20 cellular contexts compared by ENCODE assay signal in genomic region chr1:164475834-164476233, GRCh38.
A peak's percentile ranks its signal among the peaks of the same experiment; 100 is the strongest.
DNase-seq lines count a peak whose midpoint lies in the region; ATAC-seq, FAIRE-seq and TF ChIP-seq lines count a peak whose summit lies in the region.
"Had no signal": no experiment of that assay in that cellular context is flagged by ENCODE, and none has a peak within 500 bp of the region (broad histone marks: within the 10 kb centered on the region; RNA-seq: fewer than 3 reads in every experiment).

No MANE protein-coding gene starts in this region.

- H3K27me3 Mint-ChIP-seq in nephron progenitor cell (ENCODE audit: low read depth, poor library complexity) = peaks cover 4% of the 10 kb centered on the region
- peaks cover 0 to 2% (median 0%) of the 10 kb centered on the region in 3 donors for H3K27me3 Mint-ChIP-seq in CD14-positive monocyte (ENCODE audit: low read depth in 3 of 3)
- H3K27me3 Mint-ChIP-seq in WTC11 (ENCODE audit: low read depth) = no peaks in the 10 kb centered on the region
- H3K27me3 Mint-ChIP-seq: CD4-positive, alpha-beta T cell had no signal

- H3K4me1 ChIP-seq in BE2C = peaks cover 11% of the 10 kb centered on the region
- H3K4me1 ChIP-seq: BLaER1, HAP-1 had no signal

- H3K36me3 Mint-ChIP-seq in nephron progenitor cell (ENCODE audit: low read depth) = no peaks in the 10 kb centered on the region
- no peaks in the 10 kb centered on the region for H3K36me3 Mint-ChIP-seq in CD14-positive monocyte
- H3K36me3 Mint-ChIP-seq in WTC11 = no peaks in the 10 kb centered on the region
- H3K36me3 Mint-ChIP-seq: CD8-positive, alpha-beta memory T cell had no signal

- H3K4me3 ChIP-seq in BE2C (ENCODE audit: low read depth, low read length) = no peak overlapping the region
- H3K4me3 ChIP-seq in bronchial epithelial cell (ENCODE audit: low read depth, low read length) = no peak overlapping the region
- H3K4me3 ChIP-seq: BLaER1, GM12878, GM23338, HAP-1 had no signal

- CTCF ChIA-PET in WTC11 (lab: Charles Lee) = no interaction called here

- no peaks in the 10 kb centered on the region for H3K9me3 ChIP-seq in BE2C
- H3K9me3 ChIP-seq: BLaER1, HAP-1 had no signal

- intact Hi-C loops in CD14-positive monocyte (cut with micrococcal nuclease) = no loop called here

- H3K4me3 Mint-ChIP-seq in nephron progenitor cell (no peak overlapping the region), CD14-positive monocyte (no peak overlapping the region), WTC11 (no peak overlapping the region)
- H3K4me3 Mint-ChIP-seq: CD4-positive, alpha-beta T cell; CD8-positive, alpha-beta memory T cell; GM23338; HFFc6 had no signal

- no peaks in the 10 kb centered on the region for H3K27me3 ChIP-seq in BE2C
- no peaks in the 10 kb centered on the region for H3K27me3 ChIP-seq in bronchial epithelial cell (ENCODE audit: control insufficient read depth, insufficient read depth, low read length)
- H3K27me3 ChIP-seq: BLaER1 had no signal

- H3K9me3 Mint-ChIP-seq in nephron progenitor cell = no peaks in the 10 kb centered on the region
- peaks cover 0 to 11% (median 2%) of the 10 kb centered on the region in 7 donors for H3K9me3 Mint-ChIP-seq in CD14-positive monocyte
- peaks cover 13% of the 10 kb centered on the region; the same call in 1 of the 2 replicates for H3K9me3 Mint-ChIP-seq in WTC11
- H3K9me3 Mint-ChIP-seq: HFFc6 had no signal

- FAIRE-seq in bronchial epithelial cell (lab: Jason Lieb, UNC) = peak; percentile 32
- FAIRE-seq: D721Med, G401.6, GM12878, GM19239, H54 had no signal

- no peak for TF ChIP-seq CTCF in BE2C (IDR thresholded peaks at IDR 0.05; ENCODE audit: low read depth, low read length)
- TF ChIP-seq CTCF in bronchial epithelial cell (IDR thresholded peaks at IDR 0.05; ENCODE audit: insufficient read depth, low read length, severe bottlenecking) = no peak
- no peak for TF ChIP-seq CTCF in nephron progenitor cell (IDR thresholded peaks at IDR 0.05)
- no peak for TF ChIP-seq CTCF in CD14-positive monocyte (IDR thresholded peaks at IDR 0.05)
- TF ChIP-seq CTCF in WTC11 (IDR thresholded peaks at IDR 0.05) = no peak

- POLR2A ChIA-PET in WTC11 (lab: Charles Lee) = no interaction called here

- ATAC-seq in WTC11 = no peak
- ATAC-seq: GM12878, GM23338 had no signal

- no peaks in the 10 kb centered on the region for H3K4me1 Mint-ChIP-seq in nephron progenitor cell
- H3K4me1 Mint-ChIP-seq in CD14-positive monocyte = no peaks in the 10 kb centered on the region
- peaks cover 15% of the 10 kb centered on the region for H3K4me1 Mint-ChIP-seq in WTC11
- H3K4me1 Mint-ChIP-seq: CD8-positive, alpha-beta memory T cell had no signal

- H3K27ac Mint-ChIP-seq in nephron progenitor cell (peak overlapping the region; percentile 24), CD14-positive monocyte (no peak overlapping the region), WTC11 (no peak overlapping the region)
- H3K27ac Mint-ChIP-seq: CD4-positive, alpha-beta T cell; CD8-positive, alpha-beta memory T cell; GM23338; HFFc6 had no signal

- DNase-seq in BE2C (peak; percentile 57), Daoy (ENCODE audit: low read depth) (peak; percentile 30), bronchial epithelial cell (ENCODE audit: low read depth) (no peak), nephron progenitor cell (no peak), CD14-positive monocyte (ENCODE audit: low spot score) (no peak), GF-D8 (lab: John Stamatoyannopoulos, UW) (no peak), WTC11 (ENCODE audit: low spot score) (no peak)
- DNase-seq: CD4-positive, alpha-beta T cell; CD8-positive, alpha-beta memory T cell; DMS 273 treated with DMSO at 0.1 percent for 48 hours; DMS79; HFFc6 had no signal

- H3K36me3 ChIP-seq in BE2C (no peaks in the 10 kb centered on the region), bronchial epithelial cell (ENCODE audit: control insufficient read depth, insufficient read depth, low read length) (no peaks in the 10 kb centered on the region)
- H3K36me3 ChIP-seq: BLaER1, HAP-1 had no signal

TF ChIP-seq in WTC11, 78 proteins besides CTCF, POLR2A, EP300 and RAD21:
- no peak for TF ChIP-seq ZNF232 (CRISPR knock-in tag; IDR thresholded peaks at IDR 0.05)
- TF ChIP-seq ATF2 (CRISPR knock-in tag; IDR thresholded peaks at IDR 0.05; ENCODE audit: borderline replicate concordance, low read depth) = no peak
- TF ChIP-seq FOXP1 (CRISPR knock-in tag; IDR thresholded peaks at IDR 0.05; ENCODE audit: borderline replicate concordance) = no peak
- TF ChIP-seq CBFB (CRISPR knock-in tag; IDR thresholded peaks at IDR 0.05; ENCODE audit: low read depth) = no peak
- no peak for TF ChIP-seq MYBL2 (CRISPR knock-in tag; IDR thresholded peaks at IDR 0.05)
- no peak for TF ChIP-seq ZNF396 (CRISPR knock-in tag; IDR thresholded peaks at IDR 0.05; ENCODE audit: borderline replicate concordance)

Comparison
In these comparisons a context has a peak if more than half of its experiments do, and no peak if none do; other contexts are left out.
1. DNase-seq: peak in BE2C (single experiment) and Daoy (single experiment); none in bronchial epithelial cell (single experiment), nephron progenitor cell (single experiment), CD14-positive monocyte (single experiment), GF-D8 (single experiment) and WTC11 (single experiment).